15 cellular contexts compared by ENCODE assay signal in the genomic region with DNA sequence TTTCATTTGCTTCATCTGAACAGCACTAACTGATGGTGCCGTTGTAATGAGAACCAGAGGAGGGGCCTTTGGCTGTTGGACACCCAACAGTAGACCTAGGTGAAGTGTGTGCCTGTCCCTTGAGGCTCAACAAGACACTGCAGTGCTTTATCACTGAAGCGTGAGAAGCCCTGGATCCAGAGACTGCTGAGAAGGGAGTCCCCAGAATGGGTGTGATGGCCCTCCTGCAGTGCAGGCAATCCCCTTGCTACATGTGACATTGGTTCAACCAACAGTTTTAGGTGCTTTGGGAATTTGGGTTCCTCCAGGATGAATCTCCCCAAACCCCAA.
DNase-seq lines count a peak whose midpoint lies in the region; ATAC-seq and TF ChIP-seq lines count a peak whose summit lies in the region.
"Had no signal": no experiment of that assay in that cellular context is flagged by ENCODE, and none has a peak within 500 bp of the region (broad histone marks: within the 10 kb centered on the region; RNA-seq: fewer than 3 reads in every experiment).

No MANE protein-coding gene starts in this region.

- no peaks in the 10 kb centered on the region for H3K9me2 ChIP-seq in OCI-LY1 (ENCODE audit: low read depth, low read length)

- TF ChIP-seq CTCF in OCI-LY1 (IDR thresholded peaks at IDR 0.05; ENCODE audit: low read length) (peak; percentile 31; the same call in 1 of the 2 replicates), endodermal cell (conservative IDR thresholded peaks at IDR 0.05) (peak; percentile 24), glutamatergic neuron (IDR thresholded peaks at IDR 0.05; ENCODE audit: partially characterized antibody, unreplicated experiment) (no peak)

- no peaks in the 10 kb centered on the region for H3K79me2 ChIP-seq in OCI-LY1 (ENCODE audit: insufficient read depth, low read length)

- H3K9ac ChIP-seq in OCI-LY1 (ENCODE audit: low read length) = no peak overlapping the region
- no peak overlapping the region for H3K9ac ChIP-seq in endodermal cell (ENCODE audit: extremely low read depth, low read length, poor library complexity, severe bottlenecking)

- ATAC-seq in activated CD8-positive, alpha-beta memory T cell treated with anti-CD3 and anti-CD28 coated beads, Interleukin-2, amount 10 ng/mL, durations not matched to agents 7 days and 5 days = no peak
- ATAC-seq in HG02970 (IDR thresholded peaks at IDR 0.05; ENCODE audit: low FRiP score, unreplicated experiment) = no peak

- no peak overlapping the region for H2AFZ ChIP-seq in OCI-LY1 (ENCODE audit: low read length)

- no peaks in the 10 kb centered on the region for H3K4me1 Mint-ChIP-seq in activated CD8-positive, alpha-beta memory T cell treated with anti-CD3 and anti-CD28 coated beads, Interleukin-2, amount 10 ng/mL, durations not matched to agents 7 days and 5 days
- no peaks in the 10 kb centered on the region for H3K4me1 Mint-ChIP-seq in endodermal cell
- H3K4me1 Mint-ChIP-seq in glutamatergic neuron (ENCODE audit: low read depth, unreplicated experiment) = no peaks in the 10 kb centered on the region

- H3K4me1 ChIP-seq in OCI-LY1 (ENCODE audit: insufficient read depth, low read length, severe bottlenecking) (no peaks in the 10 kb centered on the region), endodermal cell (ENCODE audit: control insufficient read depth, insufficient read depth, low read length) (no peaks in the 10 kb centered on the region)
- H3K4me1 ChIP-seq: SJCRH30 had no signal

- CTCF ChIA-PET in activated CD8-positive, alpha-beta memory T cell treated with anti-CD3 and anti-CD28 coated beads, Interleukin-2, amount 10 ng/mL, durations not matched to agents 7 days and 5 days (lab: Charles Lee) = interaction anchor here (1.0 to 1.2 kb wide), 3 partner anchors 13 to 16 kb away, joined by 3 to 5 read pairs (median 3); no protein-coding TSS in a partner anchor

- H3K27me3 Mint-ChIP-seq in activated CD8-positive, alpha-beta memory T cell treated with anti-CD3 and anti-CD28 coated beads, Interleukin-2, amount 10 ng/mL, durations not matched to agents 7 days and 5 days = peaks cover 20% of the 10 kb centered on the region
- H3K27me3 Mint-ChIP-seq in endodermal cell (ENCODE audit: insufficient read depth) = no peaks in the 10 kb centered on the region
- no peaks in the 10 kb centered on the region for H3K27me3 Mint-ChIP-seq in glutamatergic neuron (ENCODE audit: unreplicated experiment)

- H3K36me3 ChIP-seq in OCI-LY1 (ENCODE audit: insufficient read depth, low read length) = no peaks in the 10 kb centered on the region; the same call in 1 of the 2 replicates
- no peaks in the 10 kb centered on the region for H3K36me3 ChIP-seq in endodermal cell (ENCODE audit: control insufficient read depth, insufficient read depth, low read length)
- H3K36me3 ChIP-seq: SJCRH30 had no signal

- H3K4me3 ChIP-seq in OCI-LY1 (ENCODE audit: low read depth, low read length, poor library complexity, severe bottlenecking) (no peak overlapping the region), endodermal cell (ENCODE audit: low read length) (no peak overlapping the region)
- H3K4me3 ChIP-seq: SJCRH30 had no signal

- 87 to 92% methylated on average over 2 of the region's 2 CpGs for WGBS in endodermal cell (ENCODE audit: insufficient coverage in 1 of 2, insufficient read length in 1 of 2), 2 experiments

- H4K20me1 ChIP-seq in OCI-LY1 (ENCODE audit: insufficient read depth, low read length) = no peaks in the 10 kb centered on the region

- peak overlapping the region; percentile 13; the same call in 1 of the 2 replicates for H3K4me2 ChIP-seq in OCI-LY1 (ENCODE audit: low read length)

- H3K9me3 ChIP-seq in OCI-LY1 (ENCODE audit: low read length) (no peaks in the 10 kb centered on the region), endodermal cell (ENCODE audit: control insufficient read depth, low read length) (peaks cover 13% of the 10 kb centered on the region)

- H3K27ac ChIP-seq in OCI-LY1 (ENCODE audit: low read depth, low read length, poor library complexity, severe bottlenecking) = no peak overlapping the region
- no peak overlapping the region for H3K27ac ChIP-seq in endodermal cell (ENCODE audit: low read depth, low read length)
- peak overlapping the region; percentile 25 for H3K27ac ChIP-seq in temporal lobe (ENCODE audit: low read depth, low read length)
- H3K27ac ChIP-seq: HL-60, SJCRH30 had no signal

- no peak overlapping the region for H3K27ac Mint-ChIP-seq in activated CD8-positive, alpha-beta memory T cell treated with anti-CD3 and anti-CD28 coated beads, Interleukin-2, amount 10 ng/mL, durations not matched to agents 7 days and 5 days
- H3K27ac Mint-ChIP-seq in endodermal cell (no peak overlapping the region), glutamatergic neuron (ENCODE audit: unreplicated experiment) (no peak overlapping the region)

- H3K27me3 ChIP-seq in OCI-LY1 (ENCODE audit: insufficient read depth, low read length) = peaks cover 8% of the 10 kb centered on the region; the same call in 1 of the 2 replicates
- no peaks in the 10 kb centered on the region for H3K27me3 ChIP-seq in endodermal cell (ENCODE audit: control insufficient read depth, insufficient read depth, low read length, poor library complexity, severe bottlenecking)

- DNase-seq in activated CD8-positive, alpha-beta memory T cell treated with anti-CD3 and anti-CD28 coated beads, Interleukin-2, amount 10 ng/mL, durations not matched to agents 7 days and 5 days = peak; percentile 27
- DNase-seq in activated CD8-positive, alpha-beta memory T cell treated with anti-CD3 and anti-CD28 coated beads for 24 hours = no peak
- DNase-seq in endodermal cell = peak; percentile 38
- no peak for DNase-seq in SKM-1 (lab: John Stamatoyannopoulos, UW; ENCODE audit: unreplicated experiment)
- DNase-seq in glutamatergic neuron = no peak
- DNase-seq: CD4-positive, alpha-beta memory T cell; NCI-H187; NCI-H2107; NCI-H2227 treated with DMSO at 0.1 percent for 48 hours; NCI-H524 treated with DMSO at 0.1 percent for 48 hours had no signal

- peaks cover 1% of the 10 kb centered on the region for H3K36me3 Mint-ChIP-seq in activated CD8-positive, alpha-beta memory T cell treated with anti-CD3 and anti-CD28 coated beads, Interleukin-2, amount 10 ng/mL, durations not matched to agents 7 days and 5 days
- no peaks in the 10 kb centered on the region for H3K36me3 Mint-ChIP-seq in endodermal cell (ENCODE audit: low read depth)
- H3K36me3 Mint-ChIP-seq in glutamatergic neuron (ENCODE audit: unreplicated experiment) = peaks cover 21% of the 10 kb centered on the region

- H3K4me3 Mint-ChIP-seq in activated CD8-positive, alpha-beta memory T cell treated with anti-CD3 and anti-CD28 coated beads, Interleukin-2, amount 10 ng/mL, durations not matched to agents 7 days and 5 days = no peak overlapping the region
- H3K4me3 Mint-ChIP-seq in endodermal cell (no peak overlapping the region), glutamatergic neuron (ENCODE audit: unreplicated experiment) (no peak overlapping the region)
- H3K4me3 Mint-ChIP-seq: CD4-positive, alpha-beta memory T cell had no signal

- peaks cover 12% of the 10 kb centered on the region for H3K9me3 Mint-ChIP-seq in activated CD8-positive, alpha-beta memory T cell treated with anti-CD3 and anti-CD28 coated beads, Interleukin-2, amount 10 ng/mL, durations not matched to agents 7 days and 5 days (ENCODE audit: low read depth)
- H3K9me3 Mint-ChIP-seq in endodermal cell = peaks cover 13% of the 10 kb centered on the region
- H3K9me3 Mint-ChIP-seq in glutamatergic neuron (ENCODE audit: unreplicated experiment) = peaks cover 19% of the 10 kb centered on the region

- no peaks in the 10 kb centered on the region for H3F3A ChIP-seq in OCI-LY1 (ENCODE audit: insufficient read depth, low read length)

Comparison
In these comparisons a context has a peak if more than half of its experiments do, and no peak if none do; other contexts are left out.
1. DNase-seq: peak in activated CD8-positive, alpha-beta memory T cell treated with anti-CD3 and anti-CD28 coated beads, Interleukin-2, amount 10 ng/mL, durations not matched to agents 7 days and 5 days (single experiment) and endodermal cell (single experiment); none in activated CD8-positive, alpha-beta memory T cell treated with anti-CD3 and anti-CD28 coated beads for 24 hours (single experiment), SKM-1 (single experiment) and glutamatergic neuron (single experiment).